Comparison of ENCODE assay signal across 8 cellular contexts in genomic region chr10:6260843-6261242, GRCh38.
"Had no signal": no experiment of that assay in that cellular context is flagged by ENCODE, and none has a peak within 500 bp of the region (broad histone marks: within the 10 kb centered on the region; RNA-seq: fewer than 3 reads in every experiment).

No MANE protein-coding gene starts in this region.

- H3K9ac ChIP-seq: GM23248 had no signal

- ATAC-seq: HCT116, HepG2 had no signal

- H3K9me3 ChIP-seq: HAP-1 had no signal

- H3K4me3 ChIP-seq: GM23248, HAP-1 had no signal

- H3K27ac ChIP-seq: GM23248, HL-60 had no signal

- DNase-seq: GM23248, GOT3, H7, KG1 had no signal

- H2AFZ ChIP-seq: GM23248 had no signal

- H3K36me3 ChIP-seq: HAP-1 had no signal

- H3K4me1 ChIP-seq: HAP-1 had no signal
